ENCODE assay signal across 1 cellular context in the genomic region with DNA sequence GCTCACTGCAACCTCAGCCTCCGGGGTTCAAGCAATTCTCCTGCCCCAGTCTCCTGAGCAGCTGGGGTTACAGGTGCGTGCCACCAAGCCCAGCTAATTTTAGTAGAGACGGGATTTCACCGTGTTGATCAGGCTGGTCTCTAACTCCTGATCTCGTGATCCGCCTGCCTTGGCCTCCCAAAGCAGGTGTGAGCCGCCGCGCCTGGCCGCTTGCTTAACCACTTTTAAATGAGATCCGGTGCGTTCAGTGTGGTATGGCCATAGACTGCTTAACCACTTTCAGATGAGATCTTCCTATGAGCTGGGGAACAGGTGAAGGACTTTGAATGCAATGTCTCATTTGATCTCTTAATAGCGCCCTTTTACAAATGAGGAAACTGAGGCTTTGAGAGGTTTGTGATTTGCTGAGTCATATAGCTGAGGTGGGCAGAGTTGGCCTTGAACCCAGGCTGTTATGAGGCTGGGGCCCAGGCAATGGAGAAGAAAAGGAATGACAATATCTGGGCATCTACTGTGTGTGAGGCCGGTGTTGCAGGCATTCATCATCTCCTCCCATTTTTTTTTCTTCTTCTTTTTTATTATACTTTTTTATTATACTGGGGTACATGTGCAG.
A peak's percentile ranks its signal among the peaks of the same experiment; 100 is the strongest.
TF ChIP-seq lines count a peak whose summit lies in the region.

No MANE protein-coding gene starts in this region.

TF ChIP-seq in GM12878, 131 proteins besides CTCF, POLR2A, EP300 and RAD21 (continued from another document):
- TF ChIP-seq, protein P1, sequence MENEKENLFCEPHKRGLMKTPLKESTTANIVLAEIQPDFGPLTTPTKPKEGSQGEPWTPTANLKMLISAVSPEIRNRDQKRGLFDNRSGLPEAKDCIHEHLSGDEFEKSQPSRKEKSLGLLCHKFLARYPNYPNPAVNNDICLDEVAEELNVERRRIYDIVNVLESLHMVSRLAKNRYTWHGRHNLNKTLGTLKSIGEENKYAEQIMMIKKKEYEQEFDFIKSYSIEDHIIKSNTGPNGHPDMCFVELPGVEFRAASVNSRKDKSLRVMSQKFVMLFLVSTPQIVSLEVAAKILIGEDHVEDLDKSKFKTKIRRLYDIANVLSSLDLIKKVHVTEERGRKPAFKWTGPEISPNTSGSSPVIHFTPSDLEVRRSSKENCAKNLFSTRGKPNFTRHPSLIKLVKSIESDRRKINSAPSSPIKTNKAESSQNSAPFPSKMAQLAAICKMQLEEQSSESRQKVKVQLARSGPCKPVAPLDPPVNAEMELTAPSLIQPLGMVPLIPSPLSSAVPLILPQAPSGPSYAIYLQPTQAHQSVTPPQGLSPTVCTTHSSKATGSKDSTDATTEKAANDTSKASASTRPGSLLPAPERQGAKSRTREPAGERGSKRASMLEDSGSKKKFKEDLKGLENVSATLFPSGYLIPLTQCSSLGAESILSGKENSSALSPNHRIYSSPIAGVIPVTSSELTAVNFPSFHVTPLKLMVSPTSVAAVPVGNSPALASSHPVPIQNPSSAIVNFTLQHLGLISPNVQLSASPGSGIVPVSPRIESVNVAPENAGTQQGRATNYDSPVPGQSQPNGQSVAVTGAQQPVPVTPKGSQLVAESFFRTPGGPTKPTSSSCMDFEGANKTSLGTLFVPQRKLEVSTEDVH (IDR thresholded peaks at IDR 0.05; ENCODE audit: low read depth, partially characterized antibody): no peak
- TF ChIP-seq GATAD2B (conservative IDR thresholded peaks at IDR 0.05; ENCODE audit: low read depth) (peak; percentile 51; the same call in 1 of the 2 replicates), HDAC6 (IDR thresholded peaks at IDR 0.05; ENCODE audit: unreplicated experiment) (no peak), ZSCAN29 (IDR thresholded peaks at IDR 0.05) (no peak; the same call in 1 of the 2 replicates), IRF3 (IDR thresholded peaks at IDR 0.05) (no peak), PAX5 (IDR thresholded peaks at IDR 0.05; ENCODE audit: borderline replicate concordance, low read depth, low read length) (0 out of 2 replicates have a peak, but pooled peaks have one; percentile 53), RB1 (IDR thresholded peaks at IDR 0.05; ENCODE audit: borderline replicate concordance) (no peak), SIX5 (IDR thresholded peaks at IDR 0.05; ENCODE audit: low read depth, low read length, severe bottlenecking) (no peak), MEF2B (IDR thresholded peaks at IDR 0.05; ENCODE audit: partially characterized antibody, poor library complexity, severe bottlenecking) (peak; percentile 29), YBX1 (IDR thresholded peaks at IDR 0.05) (no peak), NBN (IDR thresholded peaks at IDR 0.05) (0 out of 2 replicates have a peak, but pooled peaks have one; percentile 21), MTA2 (IDR thresholded peaks at IDR 0.05; ENCODE audit: low read depth) (peak; percentile 58; the same call in 1 of the 2 replicates), IRF5 (IDR thresholded peaks at IDR 0.05; ENCODE audit: borderline replicate concordance) (0 out of 2 replicates have a peak, but pooled peaks have one; percentile 24)
- TF ChIP-seq, protein P2, sequence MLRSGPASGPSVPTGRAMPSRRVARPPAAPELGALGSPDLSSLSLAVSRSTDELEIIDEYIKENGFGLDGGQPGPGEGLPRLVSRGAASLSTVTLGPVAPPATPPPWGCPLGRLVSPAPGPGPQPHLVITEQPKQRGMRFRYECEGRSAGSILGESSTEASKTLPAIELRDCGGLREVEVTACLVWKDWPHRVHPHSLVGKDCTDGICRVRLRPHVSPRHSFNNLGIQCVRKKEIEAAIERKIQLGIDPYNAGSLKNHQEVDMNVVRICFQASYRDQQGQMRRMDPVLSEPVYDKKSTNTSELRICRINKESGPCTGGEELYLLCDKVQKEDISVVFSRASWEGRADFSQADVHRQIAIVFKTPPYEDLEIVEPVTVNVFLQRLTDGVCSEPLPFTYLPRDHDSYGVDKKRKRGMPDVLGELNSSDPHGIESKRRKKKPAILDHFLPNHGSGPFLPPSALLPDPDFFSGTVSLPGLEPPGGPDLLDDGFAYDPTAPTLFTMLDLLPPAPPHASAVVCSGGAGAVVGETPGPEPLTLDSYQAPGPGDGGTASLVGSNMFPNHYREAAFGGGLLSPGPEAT (IDR thresholded peaks at IDR 0.05; ENCODE audit: low read depth): peak; percentile 75; the same call in 1 of the 2 replicates
- TF ChIP-seq, protein P3, sequence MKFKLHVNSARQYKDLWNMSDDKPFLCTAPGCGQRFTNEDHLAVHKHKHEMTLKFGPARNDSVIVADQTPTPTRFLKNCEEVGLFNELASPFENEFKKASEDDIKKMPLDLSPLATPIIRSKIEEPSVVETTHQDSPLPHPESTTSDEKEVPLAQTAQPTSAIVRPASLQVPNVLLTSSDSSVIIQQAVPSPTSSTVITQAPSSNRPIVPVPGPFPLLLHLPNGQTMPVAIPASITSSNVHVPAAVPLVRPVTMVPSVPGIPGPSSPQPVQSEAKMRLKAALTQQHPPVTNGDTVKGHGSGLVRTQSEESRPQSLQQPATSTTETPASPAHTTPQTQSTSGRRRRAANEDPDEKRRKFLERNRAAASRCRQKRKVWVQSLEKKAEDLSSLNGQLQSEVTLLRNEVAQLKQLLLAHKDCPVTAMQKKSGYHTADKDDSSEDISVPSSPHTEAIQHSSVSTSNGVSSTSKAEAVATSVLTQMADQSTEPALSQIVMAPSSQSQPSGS (IDR thresholded peaks at IDR 0.05; ENCODE audit: low read length): no peak
